ENCODE assay signal across 1 cellular context in the genomic region with DNA sequence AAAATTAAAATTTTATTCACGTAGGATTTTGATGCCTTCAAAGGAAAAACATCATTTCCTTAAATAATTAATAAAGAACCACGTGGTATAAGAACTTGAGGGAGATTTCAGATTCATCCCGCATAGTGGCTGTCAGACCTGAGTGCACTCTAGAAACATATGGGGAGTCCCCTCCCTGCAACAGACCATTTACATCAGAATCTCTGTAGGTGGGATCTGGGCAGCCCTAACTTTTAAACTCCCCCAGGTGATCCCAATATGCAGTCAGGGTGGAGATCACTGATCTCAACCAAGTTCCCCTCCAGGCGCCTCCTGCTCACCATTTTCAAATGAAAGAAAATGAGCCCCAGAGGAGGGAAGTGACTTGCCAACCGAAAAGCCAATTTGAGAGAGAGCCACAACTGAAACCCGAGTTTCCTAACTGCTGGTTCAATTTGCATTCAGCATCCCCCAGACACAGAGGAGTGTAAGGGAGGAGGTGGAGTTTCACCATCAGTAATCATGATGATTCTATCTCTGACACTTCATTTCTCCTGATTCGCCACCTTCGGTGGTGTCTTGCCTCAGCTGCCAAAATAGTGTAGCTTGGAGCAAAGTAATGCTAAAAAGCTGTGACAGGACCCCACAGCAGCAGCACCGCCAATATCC.
TF ChIP-seq lines count a peak whose summit lies in the region.

No MANE protein-coding gene starts in this region.

TF ChIP-seq in GM12878, 131 proteins besides CTCF, POLR2A, EP300 and RAD21 (continued from another document):
- TF ChIP-seq, protein P1, sequence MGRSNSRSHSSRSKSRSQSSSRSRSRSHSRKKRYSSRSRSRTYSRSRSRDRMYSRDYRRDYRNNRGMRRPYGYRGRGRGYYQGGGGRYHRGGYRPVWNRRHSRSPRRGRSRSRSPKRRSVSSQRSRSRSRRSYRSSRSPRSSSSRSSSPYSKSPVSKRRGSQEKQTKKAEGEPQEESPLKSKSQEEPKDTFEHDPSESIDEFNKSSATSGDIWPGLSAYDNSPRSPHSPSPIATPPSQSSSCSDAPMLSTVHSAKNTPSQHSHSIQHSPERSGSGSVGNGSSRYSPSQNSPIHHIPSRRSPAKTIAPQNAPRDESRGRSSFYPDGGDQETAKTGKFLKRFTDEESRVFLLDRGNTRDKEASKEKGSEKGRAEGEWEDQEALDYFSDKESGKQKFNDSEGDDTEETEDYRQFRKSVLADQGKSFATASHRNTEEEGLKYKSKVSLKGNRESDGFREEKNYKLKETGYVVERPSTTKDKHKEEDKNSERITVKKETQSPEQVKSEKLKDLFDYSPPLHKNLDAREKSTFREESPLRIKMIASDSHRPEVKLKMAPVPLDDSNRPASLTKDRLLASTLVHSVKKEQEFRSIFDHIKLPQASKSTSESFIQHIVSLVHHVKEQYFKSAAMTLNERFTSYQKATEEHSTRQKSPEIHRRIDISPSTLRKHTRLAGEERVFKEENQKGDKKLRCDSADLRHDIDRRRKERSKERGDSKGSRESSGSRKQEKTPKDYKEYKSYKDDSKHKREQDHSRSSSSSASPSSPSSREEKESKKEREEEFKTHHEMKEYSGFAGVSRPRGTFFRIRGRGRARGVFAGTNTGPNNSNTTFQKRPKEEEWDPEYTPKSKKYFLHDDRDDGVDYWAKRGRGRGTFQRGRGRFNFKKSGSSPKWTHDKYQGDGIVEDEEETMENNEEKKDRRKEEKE (IDR thresholded peaks at IDR 0.05), result no peak
- TF ChIP-seq ZBED1 (IDR thresholded peaks at IDR 0.05; ENCODE audit: borderline replicate concordance), result no peak
- TF ChIP-seq, protein P2, sequence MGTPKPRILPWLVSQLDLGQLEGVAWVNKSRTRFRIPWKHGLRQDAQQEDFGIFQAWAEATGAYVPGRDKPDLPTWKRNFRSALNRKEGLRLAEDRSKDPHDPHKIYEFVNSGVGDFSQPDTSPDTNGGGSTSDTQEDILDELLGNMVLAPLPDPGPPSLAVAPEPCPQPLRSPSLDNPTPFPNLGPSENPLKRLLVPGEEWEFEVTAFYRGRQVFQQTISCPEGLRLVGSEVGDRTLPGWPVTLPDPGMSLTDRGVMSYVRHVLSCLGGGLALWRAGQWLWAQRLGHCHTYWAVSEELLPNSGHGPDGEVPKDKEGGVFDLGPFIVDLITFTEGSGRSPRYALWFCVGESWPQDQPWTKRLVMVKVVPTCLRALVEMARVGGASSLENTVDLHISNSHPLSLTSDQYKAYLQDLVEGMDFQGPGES (IDR thresholded peaks at IDR 0.05), result no peak
- no peak for TF ChIP-seq FOS (IDR thresholded peaks at IDR 0.05; ENCODE audit: borderline replicate concordance, extremely low read depth, insufficient read length)
- TF ChIP-seq YY1 (IDR thresholded peaks at IDR 0.05; ENCODE audit: low read depth, low read length), result no peak
- no peak for TF ChIP-seq MEF2B (IDR thresholded peaks at IDR 0.05; ENCODE audit: partially characterized antibody, poor library complexity, severe bottlenecking)
- TF ChIP-seq, protein P3, sequence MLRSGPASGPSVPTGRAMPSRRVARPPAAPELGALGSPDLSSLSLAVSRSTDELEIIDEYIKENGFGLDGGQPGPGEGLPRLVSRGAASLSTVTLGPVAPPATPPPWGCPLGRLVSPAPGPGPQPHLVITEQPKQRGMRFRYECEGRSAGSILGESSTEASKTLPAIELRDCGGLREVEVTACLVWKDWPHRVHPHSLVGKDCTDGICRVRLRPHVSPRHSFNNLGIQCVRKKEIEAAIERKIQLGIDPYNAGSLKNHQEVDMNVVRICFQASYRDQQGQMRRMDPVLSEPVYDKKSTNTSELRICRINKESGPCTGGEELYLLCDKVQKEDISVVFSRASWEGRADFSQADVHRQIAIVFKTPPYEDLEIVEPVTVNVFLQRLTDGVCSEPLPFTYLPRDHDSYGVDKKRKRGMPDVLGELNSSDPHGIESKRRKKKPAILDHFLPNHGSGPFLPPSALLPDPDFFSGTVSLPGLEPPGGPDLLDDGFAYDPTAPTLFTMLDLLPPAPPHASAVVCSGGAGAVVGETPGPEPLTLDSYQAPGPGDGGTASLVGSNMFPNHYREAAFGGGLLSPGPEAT (IDR thresholded peaks at IDR 0.05; ENCODE audit: low read depth), result no peak
- TF ChIP-seq ZNF207 (IDR thresholded peaks at IDR 0.05; ENCODE audit: borderline replicate concordance), result no peak
- no peak for TF ChIP-seq TCF12 (IDR thresholded peaks at IDR 0.05; ENCODE audit: low read depth, low read length)
- no peak for TF ChIP-seq NR2F1 (conservative IDR thresholded peaks at IDR 0.05)
